In genomic region chr18:40208951-40209350, GRCh38 we compare ENCODE assay signal across 26 cellular contexts.
"Had no signal": no experiment of that assay in that cellular context is flagged by ENCODE, and none has a peak within 500 bp of the region (broad histone marks: within the 10 kb centered on the region; RNA-seq: fewer than 3 reads in every experiment).

No MANE protein-coding gene starts in this region.

- DNase-seq: activated CD4-positive, alpha-beta T cell treated with anti-CD3 and anti-CD28 coated beads for 36 hours; activated CD4-positive, CD25-positive, alpha-beta regulatory T cell; activated CD8-positive, alpha-beta memory T cell treated with anti-CD3 and anti-CD28 coated beads, Interleukin-2, amount 10 ng/mL, durations not matched to agents 7 days and 5 days; activated CD8-positive, alpha-beta T cell treated with anti-CD3 and anti-CD28 coated beads, Interleukin-2, amount 10 ng/mL, durations not matched to agents 7 days and 5 days; activated naive CD8-positive, alpha-beta T cell treated with anti-CD3 and anti-CD28 coated beads, Interleukin-2, amount 50 U/mL, for 24 hours; activated T-cell treated with anti-CD3 and anti-CD28 coated beads, Interleukin-2, amount 50 U/mL, for 48 hours; central memory CD4-positive, alpha-beta T cell; endodermal cell; heart left ventricle; hypothalamus; immature natural killer cell; lower lobe of right lung; mucosa of descending colon; posterior cingulate gyrus; stimulated activated CD4-positive, alpha-beta T cell treated with anti-CD3 and anti-CD28 coated beads, Interleukin-1b, Interleukin-23, amount 100 ng/mL, for 48 hours; stimulated activated CD4-positive, alpha-beta T cell treated with anti-CD3 and anti-CD28 coated beads, Interleukin-4, amount 100 ng/mL, for 4 hours; stimulated activated CD8-positive, alpha-beta memory T cell treated with anti-CD3 and anti-CD28 coated beads, Interleukin-4, amount 100 ng/mL, for 48 hours; stomach; tibial artery; upper lobe of right lung had no signal

- H3K9me3 ChIP-seq: breast epithelium, esophagus muscularis mucosa, lower lobe of right lung, mucosa of descending colon, stomach, tibial artery, upper lobe of right lung had no signal

- H3K27me3 ChIP-seq: breast epithelium, esophagus muscularis mucosa, foreskin keratinocyte, heart left ventricle, stomach, tibial artery, upper lobe of right lung had no signal

- H3K27ac ChIP-seq: breast epithelium, esophagus muscularis mucosa, foreskin keratinocyte, heart left ventricle, lower lobe of right lung, stomach, tibial artery, upper lobe of right lung had no signal

- H3K36me3 ChIP-seq: breast epithelium, esophagus muscularis mucosa, heart left ventricle, lower lobe of right lung, stomach, tibial artery, upper lobe of right lung had no signal

- H3K4me1 ChIP-seq: breast epithelium, esophagus muscularis mucosa, heart left ventricle, lower lobe of right lung, stomach, tibial artery, upper lobe of right lung had no signal

- H3K4me3 ChIP-seq: breast epithelium, esophagus muscularis mucosa, heart left ventricle, lower lobe of right lung, mucosa of descending colon, smooth muscle cell, stomach, tibial artery, upper lobe of right lung had no signal

- ATAC-seq: activated CD4-positive, alpha-beta T cell treated with anti-CD3 and anti-CD28 coated beads for 36 hours; activated CD8-positive, alpha-beta memory T cell treated with anti-CD3 and anti-CD28 coated beads, Interleukin-2, amount 10 ng/mL, durations not matched to agents 7 days and 5 days; activated CD8-positive, alpha-beta T cell treated with anti-CD3 and anti-CD28 coated beads, Interleukin-2, amount 10 ng/mL, durations not matched to agents 7 days and 5 days; activated naive CD8-positive, alpha-beta T cell treated with anti-CD3 and anti-CD28 coated beads, Interleukin-2, amount 50 U/mL, for 24 hours; foreskin keratinocyte; heart left ventricle; mucosa of descending colon; natural killer cell treated with Interleukin-12 subunit alpha and Interleukin-12 subunit beta and Interleukin-15 and Interleukin-18, amount 100 ng/mL, for 72 hours; stimulated activated memory B cell treated with anti-CD40 and anti-IgM and Interleukin-4, amounts not matched to agents 10 μg/mL and 1 μg/mL and 100 μg/mL, for 72 hours; upper lobe of right lung had no signal
